Comparison of ENCODE assay signal across 1 cellular context in genomic region chr15:101578443-101578894, GRCh38.
A peak's percentile ranks its signal among the peaks of the same experiment; 100 is the strongest.
TF ChIP-seq lines count a peak whose summit lies in the region.

No MANE protein-coding gene starts in this region.

TF ChIP-seq in K562, 482 proteins besides CTCF, POLR2A, EP300 and RAD21 (continued from another document):
- TF ChIP-seq XRCC4 (IDR thresholded peaks at IDR 0.05; ENCODE audit: extremely low read depth, insufficient read depth, insufficient read length) (no peak), KAT7 (CRISPR knock-in tag; IDR thresholded peaks at IDR 0.05; ENCODE audit: borderline replicate concordance) (no peak), E2F3 (CRISPR knock-in tag; IDR thresholded peaks at IDR 0.05) (no peak), PHF21A (IDR thresholded peaks at IDR 0.05; ENCODE audit: borderline replicate concordance, low read depth) (no peak), KLF16 (IDR thresholded peaks at IDR 0.05) (no peak), HDGF (IDR thresholded peaks at IDR 0.05) (no peak), SMC3 (conservative IDR thresholded peaks at IDR 0.05; ENCODE audit: insufficient read depth, low read depth, low read length) (peak; percentile 41; the same call in 1 of the 2 replicates), ETS2 (tag; IDR thresholded peaks at IDR 0.05; ENCODE audit: borderline replicate concordance, poor library complexity, severe bottlenecking) (no peak), GABPA (tag; conservative IDR thresholded peaks at IDR 0.05; ENCODE audit: low read depth) (no peak), ZEB2 (IDR thresholded peaks at IDR 0.05) (no peak), SRSF9 (IDR thresholded peaks at IDR 0.05; ENCODE audit: borderline replicate concordance, low read depth, low read length) (no peak)
- TF ChIP-seq, protein P1, sequence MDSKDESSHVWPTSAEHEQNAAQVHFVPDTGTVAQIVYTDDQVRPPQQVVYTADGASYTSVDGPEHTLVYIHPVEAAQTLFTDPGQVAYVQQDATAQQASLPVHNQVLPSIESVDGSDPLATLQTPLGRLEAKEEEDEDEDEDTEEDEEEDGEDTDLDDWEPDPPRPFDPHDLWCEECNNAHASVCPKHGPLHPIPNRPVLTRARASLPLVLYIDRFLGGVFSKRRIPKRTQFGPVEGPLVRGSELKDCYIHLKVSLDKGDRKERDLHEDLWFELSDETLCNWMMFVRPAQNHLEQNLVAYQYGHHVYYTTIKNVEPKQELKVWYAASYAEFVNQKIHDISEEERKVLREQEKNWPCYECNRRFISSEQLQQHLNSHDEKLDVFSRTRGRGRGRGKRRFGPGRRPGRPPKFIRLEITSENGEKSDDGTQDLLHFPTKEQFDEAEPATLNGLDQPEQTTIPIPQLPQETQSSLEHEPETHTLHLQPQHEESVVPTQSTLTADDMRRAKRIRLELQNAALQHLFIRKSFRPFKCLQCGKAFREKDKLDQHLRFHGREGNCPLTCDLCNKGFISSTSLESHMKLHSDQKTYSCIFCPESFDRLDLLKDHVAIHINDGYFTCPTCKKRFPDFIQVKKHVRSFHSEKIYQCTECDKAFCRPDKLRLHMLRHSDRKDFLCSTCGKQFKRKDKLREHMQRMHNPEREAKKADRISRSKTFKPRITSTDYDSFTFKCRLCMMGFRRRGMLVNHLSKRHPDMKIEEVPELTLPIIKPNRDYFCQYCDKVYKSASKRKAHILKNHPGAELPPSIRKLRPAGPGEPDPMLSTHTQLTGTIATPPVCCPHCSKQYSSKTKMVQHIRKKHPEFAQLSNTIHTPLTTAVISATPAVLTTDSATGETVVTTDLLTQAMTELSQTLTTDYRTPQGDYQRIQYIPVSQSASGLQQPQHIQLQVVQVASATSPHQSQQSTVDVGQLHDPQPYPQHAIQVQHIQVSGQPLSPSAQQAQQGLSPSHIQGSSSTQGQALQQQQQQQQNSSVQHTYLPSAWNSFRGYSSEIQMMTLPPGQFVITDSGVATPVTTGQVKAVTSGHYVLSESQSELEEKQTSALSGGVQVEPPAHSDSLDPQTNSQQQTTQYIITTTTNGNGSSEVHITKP (IDR thresholded peaks at IDR 0.05; ENCODE audit: partially characterized antibody): no peak
TF ChIP-seq in K562: peak in this region for 2.
